23 cellular contexts compared by ENCODE assay signal in genomic region chr3:170695486-170696069, GRCh38.
"Had no signal": no experiment of that assay in that cellular context is flagged by ENCODE, and none has a peak within 500 bp of the region (broad histone marks: within the 10 kb centered on the region; RNA-seq: fewer than 3 reads in every experiment).

No MANE protein-coding gene starts in this region.

- H3K27ac ChIP-seq: breast epithelium, coronary artery, epithelial cell of prostate, heart right ventricle, lower lobe of right lung, thoracic aorta, upper lobe of left lung, VCaP had no signal

- ATAC-seq: activated CD4-positive, CD25-positive, alpha-beta regulatory T cell treated with anti-CD3 and anti-CD28 coated beads, Interleukin-2, amount 50 U/mL, for 24 hours; activated T-cell treated with anti-CD3 and anti-CD28 coated beads, Interleukin-2, amount 50 U/mL, for 72 hours; heart right ventricle; left lobe of liver; lower lobe of right lung; naive thymus-derived CD4-positive, alpha-beta T cell; stimulated activated naive B cell treated with anti-CD40 and anti-IgM and Interleukin-4, amounts not matched to agents 10 μg/mL and 1 μg/mL and 100 μg/mL, for 72 hours had no signal

- H3K9me3 ChIP-seq: breast epithelium, heart right ventricle, lower lobe of right lung, thoracic aorta, upper lobe of left lung had no signal

- DNase-seq: activated CD4-positive, alpha-beta memory T cell treated with anti-CD3 and anti-CD28 coated beads, Interleukin-2, amount 10 ng/mL, durations not matched to agents 7 days and 5 days; activated CD4-positive, alpha-beta T cell treated with anti-CD3 and anti-CD28 coated beads, Interleukin-2, amount 10 ng/mL, durations not matched to agents 24 days and 14 days; activated effector memory CD4-positive, alpha-beta T cell treated with Interleukin-2 at 50 U/mL for 16 hours; activated naive CD4-positive, alpha-beta T cell treated with anti-CD3 and anti-CD28 coated beads for 36 hours; activated naive CD8-positive, alpha-beta T cell treated with anti-CD3 and anti-CD28 coated beads, Interleukin-2, amount 10 ng/mL, durations not matched to agents 7 days and 5 days; activated T-cell treated with anti-CD3 and anti-CD28 coated beads, Interleukin-2, amount 50 U/mL, for 72 hours; amniotic stem cell; endodermal cell; heart right ventricle; lower lobe of right lung; naive thymus-derived CD4-positive, alpha-beta T cell; occipital lobe; stimulated activated CD4-positive, alpha-beta T cell treated with anti-CD3 and anti-CD28 coated beads, Interleukin-2, amount 100 ng/mL, for 48 hours; stimulated activated CD8-positive, alpha-beta memory T cell treated with anti-CD3 and anti-CD28 coated beads, Interleukin-4, amount 100 ng/mL, for 48 hours; stimulated activated naive B cell treated with anti-CD40 and anti-IgM and Interleukin-4, amounts not matched to agents 10 μg/mL and 1 μg/mL and 100 μg/mL, for 72 hours; upper lobe of left lung had no signal

- H3K4me3 ChIP-seq: breast epithelium, coronary artery, heart right ventricle, lower lobe of right lung, thoracic aorta, upper lobe of left lung had no signal

- H3K4me1 ChIP-seq: breast epithelium, lower lobe of right lung, upper lobe of left lung had no signal

- H3K36me3 ChIP-seq: breast epithelium, heart right ventricle, lower lobe of right lung, thoracic aorta, upper lobe of left lung had no signal

- H3K27me3 ChIP-seq: breast epithelium, heart right ventricle, upper lobe of left lung had no signal
